17 cellular contexts compared by ENCODE assay signal in the genomic region with DNA sequence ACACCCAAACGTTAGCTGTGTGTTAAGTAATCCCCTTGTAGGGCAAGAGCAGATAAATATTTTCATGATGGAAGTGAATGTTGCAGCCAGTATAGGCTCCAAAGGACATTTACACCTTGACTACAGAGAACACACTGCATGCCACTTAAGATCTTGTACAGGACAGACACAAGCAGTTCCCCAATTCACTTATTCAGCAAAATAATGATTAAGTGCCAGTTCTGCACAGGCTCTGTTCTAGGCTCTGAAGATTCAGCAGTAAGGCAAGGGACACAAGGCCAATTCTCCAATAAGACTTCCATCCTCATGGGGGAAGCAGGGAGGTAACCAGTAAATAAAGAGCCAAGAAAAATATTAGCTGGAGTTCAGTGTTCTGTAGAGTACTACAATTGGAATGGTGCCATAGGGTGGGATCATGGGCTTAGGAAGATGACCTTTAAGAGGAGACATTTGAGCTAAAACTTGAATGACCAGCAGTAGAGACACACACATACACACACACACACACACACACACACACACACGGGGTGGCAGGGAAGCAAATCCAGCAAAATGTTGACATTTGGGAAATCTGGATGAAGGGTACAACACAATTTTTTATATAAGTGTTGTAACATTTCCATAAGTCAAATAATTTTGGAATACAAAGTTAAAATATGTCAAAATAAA.
A peak's percentile ranks its signal among the peaks of the same experiment; 100 is the strongest.
DNase-seq lines count a peak whose midpoint lies in the region; ATAC-seq and TF ChIP-seq lines count a peak whose summit lies in the region.
"Had no signal": no experiment of that assay in that cellular context is flagged by ENCODE, and none has a peak within 500 bp of the region (broad histone marks: within the 10 kb centered on the region; RNA-seq: fewer than 3 reads in every experiment).

No MANE protein-coding gene starts in this region.

- DNase-seq in SK-N-MC (ENCODE audit: low read depth, low spot score) (no peak), left ventricle myocardium inferior (no peak), gastrocnemius medialis (no peak), amniotic stem cell (lab: John Stamatoyannopoulos, UW) (no peak), glutamatergic neuron (no peak)
- DNase-seq in activated CD4-positive, alpha-beta T cell treated with anti-CD3 and anti-CD28 coated beads for 48 hours = no peak
- DNase-seq: BE2C; CD4-positive, alpha-beta memory T cell; DMS79; H9; MG63; NCI-H1092 treated with DMSO at 0.1 percent for 48 hours; Peyer's patch had no signal

- no peak overlapping the region for H3K9ac ChIP-seq in SK-N-MC (ENCODE audit: insufficient read length)
- H3K9ac ChIP-seq: KMS-11 had no signal

- H3K36me3 ChIP-seq in SK-N-MC (ENCODE audit: insufficient read depth, low read length) = no peaks in the 10 kb centered on the region
- H3K36me3 ChIP-seq in left ventricle myocardium inferior = no peaks in the 10 kb centered on the region
- H3K36me3 ChIP-seq in gastrocnemius medialis = no peaks in the 10 kb centered on the region
- H3K36me3 ChIP-seq: BE2C, MG63, Peyer's patch had no signal

- H3K27ac ChIP-seq in SK-N-MC (peak overlapping the region; percentile 76), left ventricle myocardium inferior (replicated peaks) (peak overlapping the region; percentile 72), gastrocnemius medialis (peak overlapping the region; percentile 80 to 94 (median 84))
- H3K27ac ChIP-seq: KMS-11, Peyer's patch had no signal

- H3K27me3 ChIP-seq in left ventricle myocardium inferior (ENCODE audit: low read depth) (no peaks in the 10 kb centered on the region), gastrocnemius medialis (no peaks in the 10 kb centered on the region)
- H3K27me3 ChIP-seq: BE2C, MG63, Peyer's patch had no signal

- peaks cover 46% of the 10 kb centered on the region for H3K4me1 ChIP-seq in left ventricle myocardium inferior
- H3K4me1 ChIP-seq in gastrocnemius medialis = peaks cover 30 to 33% of the 10 kb centered on the region in 2 donors
- H3K4me1 ChIP-seq: Peyer's patch had no signal

- in situ Hi-C loops in gastrocnemius medialis (cut with MboI; ENCODE audit: low sequenced_read_pairs in 4 of 4) = no loop called here

- no peaks in the 10 kb centered on the region for H3K36me3 Mint-ChIP-seq in dendritic cell treated with granulocyte-macrophage colony-stimulating factor and Interleukin-4, amounts not matched to agents 40 ng/mL and 50 ng/mL, for 4 days (ENCODE audit: low read depth)
- no peaks in the 10 kb centered on the region for H3K36me3 Mint-ChIP-seq in glutamatergic neuron (ENCODE audit: unreplicated experiment)
- H3K36me3 Mint-ChIP-seq: CD4-positive, alpha-beta memory T cell had no signal

- no peak overlapping the region for H3K4me3 Mint-ChIP-seq in dendritic cell treated with granulocyte-macrophage colony-stimulating factor and Interleukin-4, amounts not matched to agents 40 ng/mL and 50 ng/mL, for 4 days
- H3K4me3 Mint-ChIP-seq in glutamatergic neuron (ENCODE audit: unreplicated experiment) = no peak overlapping the region
- H3K4me3 Mint-ChIP-seq: CD4-positive, alpha-beta memory T cell; H9 had no signal

- intact Hi-C loops in dendritic cell treated with granulocyte-macrophage colony-stimulating factor and Interleukin-4, amounts not matched to agents 40 ng/mL and 50 ng/mL, for 4 days (cut with micrococcal nuclease) = no loop called here
- intact Hi-C loops in left ventricle myocardium inferior (cut with micrococcal nuclease) (no loop called here), gastrocnemius medialis (cut with DNase I; ENCODE audit: low total_unique reads) (no loop called here)

- H3K9me3 ChIP-seq in SK-N-MC (ENCODE audit: low read depth, low read length) (no peaks in the 10 kb centered on the region), left ventricle myocardium inferior (replicated peaks) (no peaks in the 10 kb centered on the region), gastrocnemius medialis (no peaks in the 10 kb centered on the region)
- H3K9me3 ChIP-seq: BE2C, MG63, Peyer's patch had no signal

- peak overlapping the region; percentile 41 for H3K27ac Mint-ChIP-seq in dendritic cell treated with granulocyte-macrophage colony-stimulating factor and Interleukin-4, amounts not matched to agents 40 ng/mL and 50 ng/mL, for 4 days
- no peak overlapping the region for H3K27ac Mint-ChIP-seq in glutamatergic neuron (ENCODE audit: unreplicated experiment)
- H3K27ac Mint-ChIP-seq: CD4-positive, alpha-beta memory T cell; H9 had no signal

- peak in 1 of 2 donors; percentile 19 for ATAC-seq in gastrocnemius medialis
- no peak for ATAC-seq in HG03460 (IDR thresholded peaks at IDR 0.05; ENCODE audit: unreplicated experiment)
- ATAC-seq: GM12878 had no signal

- no peak for TF ChIP-seq POLR2A in gastrocnemius medialis (IDR thresholded peaks at IDR 0.05)

- H3K27me3 Mint-ChIP-seq in dendritic cell treated with granulocyte-macrophage colony-stimulating factor and Interleukin-4, amounts not matched to agents 40 ng/mL and 50 ng/mL, for 4 days = peaks cover under 1% of the 10 kb centered on the region
- H3K27me3 Mint-ChIP-seq in glutamatergic neuron (ENCODE audit: unreplicated experiment) = peaks cover 4% of the 10 kb centered on the region
- H3K27me3 Mint-ChIP-seq: CD4-positive, alpha-beta memory T cell had no signal

- H3K4me3 ChIP-seq in SK-N-MC (peak overlapping the region; percentile 65), left ventricle myocardium inferior (no peak overlapping the region), gastrocnemius medialis (no peak overlapping the region)
- H3K4me3 ChIP-seq: GM12878, MG63, Peyer's patch had no signal

- peak; percentile 24 for TF ChIP-seq CTCF in left ventricle myocardium inferior (IDR thresholded peaks at IDR 0.05; ENCODE audit: borderline replicate concordance)
- TF ChIP-seq CTCF in gastrocnemius medialis (IDR thresholded peaks at IDR 0.05 in 4 of 5, conservative IDR thresholded peaks at IDR 0.05 in 1 of 5) = no peak
- no peak for TF ChIP-seq CTCF in glutamatergic neuron (IDR thresholded peaks at IDR 0.05; ENCODE audit: partially characterized antibody, unreplicated experiment)

- no peaks in the 10 kb centered on the region for H3K9me3 Mint-ChIP-seq in dendritic cell treated with granulocyte-macrophage colony-stimulating factor and Interleukin-4, amounts not matched to agents 40 ng/mL and 50 ng/mL, for 4 days
- peaks cover 1% of the 10 kb centered on the region for H3K9me3 Mint-ChIP-seq in glutamatergic neuron (ENCODE audit: unreplicated experiment)
- H3K9me3 Mint-ChIP-seq: H9 had no signal

- H3K4me1 Mint-ChIP-seq in dendritic cell treated with granulocyte-macrophage colony-stimulating factor and Interleukin-4, amounts not matched to agents 40 ng/mL and 50 ng/mL, for 4 days (ENCODE audit: low read depth) = peaks cover 72% of the 10 kb centered on the region
- H3K4me1 Mint-ChIP-seq in glutamatergic neuron (ENCODE audit: low read depth, unreplicated experiment) = no peaks in the 10 kb centered on the region
